In the genomic region with DNA sequence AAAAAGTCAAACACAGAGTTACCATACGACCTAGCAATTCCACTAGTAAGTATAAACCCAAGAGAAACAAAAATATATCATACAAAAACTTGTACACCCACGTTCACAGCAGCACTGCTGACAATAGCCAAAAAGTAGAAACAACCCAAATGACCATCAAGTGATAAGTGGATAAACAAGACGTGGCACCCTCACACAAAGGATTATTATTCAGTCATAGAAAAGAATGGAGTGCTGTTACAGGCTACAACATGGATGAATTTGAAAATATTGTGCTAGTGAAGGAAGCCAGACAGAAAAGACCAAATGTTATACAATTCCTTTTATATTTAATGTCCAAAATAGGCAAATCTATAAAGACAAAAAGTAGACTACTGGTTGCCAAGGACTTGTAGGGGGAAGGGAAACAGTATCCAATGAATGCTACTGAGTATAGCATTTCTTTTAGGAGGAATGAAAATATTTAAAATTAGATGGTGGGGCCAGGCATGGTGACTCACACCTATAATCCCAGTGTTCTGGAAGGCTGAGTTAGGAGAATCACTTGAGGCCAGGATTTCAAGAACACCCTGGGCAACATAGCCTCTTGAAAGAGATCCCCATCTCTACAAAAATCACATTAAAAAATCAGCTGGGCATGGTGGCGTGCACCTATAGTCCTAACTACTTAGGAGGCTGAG, we compare ENCODE assay signal across 25 cellular contexts. TPM values are rescaled to one million over a fixed set of nuclear protein-coding genes. Genes with fewer than 3 reads are reported as not detected.
DNase-seq lines count a peak whose midpoint lies in the region; ATAC-seq and TF ChIP-seq lines count a peak whose summit lies in the region.
"Had no signal": no experiment of that assay in that cellular context is flagged by ENCODE, and none has a peak within 500 bp of the region (broad histone marks: within the 10 kb centered on the region; RNA-seq: fewer than 3 reads in every experiment).

No MANE protein-coding gene starts in this region.

- peaks cover 48% of the 10 kb centered on the region for H3K36me3 Mint-ChIP-seq in activated CD4-positive, alpha-beta T cell treated with anti-CD3 and anti-CD28 coated beads, Interleukin-2, amount 10 ng/mL, durations not matched to agents 24 days and 14 days (ENCODE audit: low read depth)

- TF ChIP-seq POLR2A in body of pancreas (IDR thresholded peaks at IDR 0.05): no peak

- peaks cover 12% of the 10 kb centered on the region for H3K4me1 Mint-ChIP-seq in activated CD4-positive, alpha-beta T cell treated with anti-CD3 and anti-CD28 coated beads, Interleukin-2, amount 10 ng/mL, durations not matched to agents 24 days and 14 days

- no peaks in the 10 kb centered on the region for H3K9me3 Mint-ChIP-seq in activated CD4-positive, alpha-beta T cell treated with anti-CD3 and anti-CD28 coated beads, Interleukin-2, amount 10 ng/mL, durations not matched to agents 24 days and 14 days
- H3K9me3 Mint-ChIP-seq: activated CD4-positive, alpha-beta memory T cell treated with anti-CD3 and anti-CD28 coated beads for 36 hours; effector memory CD8-positive, alpha-beta T cell; H9; WTC11 had no signal

- H3K27me3 Mint-ChIP-seq in activated CD4-positive, alpha-beta T cell treated with anti-CD3 and anti-CD28 coated beads, Interleukin-2, amount 10 ng/mL, durations not matched to agents 24 days and 14 days: no peaks in the 10 kb centered on the region
- H3K27me3 Mint-ChIP-seq: activated CD4-positive, alpha-beta memory T cell treated with anti-CD3 and anti-CD28 coated beads for 36 hours; CD4-positive, CD25-positive, alpha-beta regulatory T cell; effector memory CD8-positive, alpha-beta T cell had no signal

- WGBS in body of pancreas, 2 donors: 55 to 58% methylated on average over 4 of the region's 4 CpGs

- peaks cover 0 to 1% of the 10 kb centered on the region in 2 donors for H3K36me3 ChIP-seq in body of pancreas (replicated peaks in 1 of 2; ENCODE audit: insufficient read depth in 1 of 2, low read depth in 2 of 2)
- H3K36me3 ChIP-seq: vagina had no signal

- no peak overlapping the region for H3K4me3 ChIP-seq in fibroblast of the aortic adventitia (ENCODE audit: low read depth, low read length)
- H3K4me3 ChIP-seq in body of pancreas: no peak overlapping the region
- H3K4me3 ChIP-seq: lung, right lobe of liver, SK-N-MC, testis, vagina had no signal

- peak overlapping the region; percentile 97 for H3K27ac ChIP-seq in angular gyrus (ENCODE audit: low read depth, low read length)
- H3K27ac ChIP-seq in body of pancreas: no peak overlapping the region
- H3K27ac ChIP-seq: right lobe of liver, SK-N-MC, testis, vagina had no signal

- no peak overlapping the region for H3K4me3 Mint-ChIP-seq in activated CD4-positive, alpha-beta T cell treated with anti-CD3 and anti-CD28 coated beads, Interleukin-2, amount 10 ng/mL, durations not matched to agents 24 days and 14 days
- H3K4me3 Mint-ChIP-seq: activated CD4-positive, alpha-beta memory T cell treated with anti-CD3 and anti-CD28 coated beads for 36 hours; CD4-positive, CD25-positive, alpha-beta regulatory T cell; effector memory CD8-positive, alpha-beta T cell; H9; WTC11 had no signal

- intact Hi-C loops in activated CD4-positive, alpha-beta T cell treated with anti-CD3 and anti-CD28 coated beads, Interleukin-2, amount 10 ng/mL, durations not matched to agents 24 days and 14 days (cut with micrococcal nuclease): no loop called here
- intact Hi-C loops in body of pancreas (cut with DNase I): no loop called here

- DNase-seq in EL (peak; percentile 46), fibroblast of the aortic adventitia (ENCODE audit: low read depth) (peak; percentile 40), putamen (ENCODE audit: low spot score) (peak; percentile 50), SW480 (ENCODE audit: low spot score) (no peak), body of pancreas (no peak)
- DNase-seq in activated CD4-positive, alpha-beta T cell treated with anti-CD3 and anti-CD28 coated beads, Interleukin-2, amount 10 ng/mL, durations not matched to agents 24 days and 14 days: no peak
- DNase-seq: activated CD4-positive, alpha-beta memory T cell treated with anti-CD3 and anti-CD28 coated beads for 36 hours; activated naive CD4-positive, alpha-beta T cell; activated T-cell treated with anti-CD3 and anti-CD28 coated beads for 4 hours; CD4-positive, CD25-positive, alpha-beta regulatory T cell; cerebellar nuclear complex; effector memory CD8-positive, alpha-beta T cell; H9; Kasumi-1; NCI-H1105; NCI-H2081 treated with DMSO at 0.1 percent for 48 hours; NCI-H446; right lobe of liver; testis had no signal

- ATAC-seq in GM19455 (IDR thresholded peaks at IDR 0.05; ENCODE audit: unreplicated experiment) (no peak), body of pancreas (no peak)
- ATAC-seq: effector memory CD8-positive, alpha-beta T cell; right lobe of liver; WTC11 had no signal

- H3K27me3 ChIP-seq in body of pancreas: no peaks in the 10 kb centered on the region
- H3K27me3 ChIP-seq: right lobe of liver, testis, vagina had no signal

- H3K9me3 ChIP-seq in body of pancreas: no peaks in the 10 kb centered on the region
- H3K9me3 ChIP-seq: right lobe of liver, testis, vagina had no signal

- no peaks in the 10 kb centered on the region for H3K4me1 ChIP-seq in body of pancreas
- H3K4me1 ChIP-seq: right lobe of liver, testis had no signal

- TF ChIP-seq CTCF in fibroblast of the aortic adventitia (IDR thresholded peaks at IDR 0.05; ENCODE audit: insufficient read depth, low read length) (no peak), body of pancreas (IDR thresholded peaks at IDR 0.05) (no peak)

- no peak overlapping the region for H3K27ac Mint-ChIP-seq in activated CD4-positive, alpha-beta T cell treated with anti-CD3 and anti-CD28 coated beads, Interleukin-2, amount 10 ng/mL, durations not matched to agents 24 days and 14 days
- H3K27ac Mint-ChIP-seq: activated CD4-positive, alpha-beta memory T cell treated with anti-CD3 and anti-CD28 coated beads for 36 hours; effector memory CD8-positive, alpha-beta T cell; WTC11 had no signal

RNA-seq across cellular contexts. Expression of gene SPTLC2, which starts 41.9 kb away (rescaled TPM):
- total RNA-seq in fibroblast of the aortic adventitia (ENCODE audit: low replicate concordance): 36.7 and 60.0 TPM in 2 replicates
- 26.6 and 28.3 TPM in 2 replicates for total RNA-seq in activated CD4-positive, alpha-beta T cell treated with anti-CD3 and anti-CD28 coated beads, Interleukin-2, amount 10 ng/mL, durations not matched to agents 24 days and 14 days
- total RNA-seq in body of pancreas: 10 to 100 TPM in 1 of 2 donors, 1 to 10 TPM in 1; 4.9 to 11.7 TPM

Comparison
In these comparisons a context has a peak if more than half of its experiments do, and no peak if none do; other contexts are left out.
1. DNase-seq: peak in EL (single experiment), fibroblast of the aortic adventitia (single experiment) and putamen (single experiment); none in activated CD4-positive, alpha-beta T cell treated with anti-CD3 and anti-CD28 coated beads, Interleukin-2, amount 10 ng/mL, durations not matched to agents 24 days and 14 days (single experiment), SW480 (single experiment) and body of pancreas (0 of 4).